ENCODE assay signal across 14 cellular contexts in the genomic region with DNA sequence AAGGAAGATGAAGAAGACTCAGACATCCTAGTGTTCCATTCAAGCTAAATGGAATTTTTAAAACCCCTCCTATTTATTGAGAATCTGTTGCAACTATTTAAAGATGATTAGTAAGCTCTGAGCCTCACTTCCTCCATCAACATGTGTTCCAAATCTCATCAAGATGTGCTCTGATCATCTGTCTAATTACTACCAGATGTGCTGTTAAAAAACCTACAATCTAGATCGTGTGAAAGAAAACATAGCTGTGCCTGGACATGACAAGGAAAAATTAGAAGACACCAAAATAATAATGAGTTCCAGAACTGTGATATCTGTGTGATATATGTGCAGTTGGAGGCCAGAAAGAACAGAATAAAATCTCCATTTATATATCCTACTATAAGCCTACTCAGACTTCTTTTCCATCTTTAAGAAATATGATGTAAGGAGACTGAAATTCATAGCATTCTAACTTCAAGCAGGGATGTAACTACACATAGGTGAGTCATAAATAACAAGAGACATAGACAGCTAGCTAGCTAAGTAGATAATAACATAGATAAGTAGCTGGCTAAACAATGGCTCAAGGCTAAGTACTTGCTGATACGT. TPM values are rescaled to one million over a fixed set of nuclear protein-coding genes. Genes with fewer than 3 reads are reported as not detected.
DNase-seq lines count a peak whose midpoint lies in the region; ATAC-seq, FAIRE-seq and TF ChIP-seq lines count a peak whose summit lies in the region.
"Had no signal": no experiment of that assay in that cellular context is flagged by ENCODE, and none has a peak within 500 bp of the region (broad histone marks: within the 10 kb centered on the region; RNA-seq: fewer than 3 reads in every experiment).

No MANE protein-coding gene starts in this region.

- no peak overlapping the region for H2AFZ ChIP-seq in smooth muscle cell (ENCODE audit: low read depth)

- H3K9ac ChIP-seq in SK-N-MC (ENCODE audit: insufficient read length) (no peak overlapping the region), smooth muscle cell (ENCODE audit: low read depth) (no peak overlapping the region)
- H3K9ac ChIP-seq: BLaER1 had no signal

- H3K36me3 ChIP-seq in SK-N-MC (ENCODE audit: insufficient read depth, low read length) (peaks cover 52% of the 10 kb centered on the region), smooth muscle cell (ENCODE audit: low read depth) (peaks cover 28% of the 10 kb centered on the region), pancreas (peaks cover 6 to 63% (median 41%) of the 10 kb centered on the region in 3 donors)

- H3K9me3 ChIP-seq in SK-N-MC (ENCODE audit: low read depth, low read length): no peaks in the 10 kb centered on the region
- H3K9me3 ChIP-seq in smooth muscle cell (replicated peaks; ENCODE audit: low read depth): no peaks in the 10 kb centered on the region
- no peaks in the 10 kb centered on the region for H3K9me3 ChIP-seq in pancreas
- H3K9me3 ChIP-seq: BLaER1, upper lobe of left lung had no signal

- H3K9me3 Mint-ChIP-seq in activated CD8-positive, alpha-beta T cell treated with anti-CD3 and anti-CD28 coated beads for 36 hours: no peaks in the 10 kb centered on the region
- no peaks in the 10 kb centered on the region for H3K9me3 Mint-ChIP-seq in activated CD8-positive, alpha-beta T cell treated with anti-CD3 and anti-CD28 coated beads, Interleukin-2, amount 10 ng/mL, durations not matched to agents 7 days and 5 days (ENCODE audit: insufficient read depth)
- H3K9me3 Mint-ChIP-seq: immature natural killer cell had no signal

- POLR2A ChIA-PET in activated CD8-positive, alpha-beta T cell treated with anti-CD3 and anti-CD28 coated beads for 36 hours (lab: Charles Lee): interaction anchor here (0.5 to 1.0 kb wide), 2 partner anchors 8 to 21 kb away, joined by 3 read pairs; partner anchors contain the start of gene LSM3
- POLR2A ChIA-PET in activated CD8-positive, alpha-beta T cell treated with anti-CD3 and anti-CD28 coated beads, Interleukin-2, amount 10 ng/mL, durations not matched to agents 7 days and 5 days (lab: Charles Lee): interaction anchor here (0.5 kb wide), 1 partner anchor 314 kb away, joined by 3 read pairs; no protein-coding TSS in a partner anchor

- H3F3A ChIP-seq in smooth muscle cell (ENCODE audit: low read depth): no peaks in the 10 kb centered on the region

- no peak overlapping the region for H3K4me3 Mint-ChIP-seq in activated CD8-positive, alpha-beta T cell treated with anti-CD3 and anti-CD28 coated beads for 36 hours
- no peak overlapping the region for H3K4me3 Mint-ChIP-seq in activated CD8-positive, alpha-beta T cell treated with anti-CD3 and anti-CD28 coated beads, Interleukin-2, amount 10 ng/mL, durations not matched to agents 7 days and 5 days
- H3K4me3 Mint-ChIP-seq: immature natural killer cell had no signal

- H3K27me3 Mint-ChIP-seq in activated CD8-positive, alpha-beta T cell treated with anti-CD3 and anti-CD28 coated beads for 36 hours: no peaks in the 10 kb centered on the region
- no peaks in the 10 kb centered on the region for H3K27me3 Mint-ChIP-seq in activated CD8-positive, alpha-beta T cell treated with anti-CD3 and anti-CD28 coated beads, Interleukin-2, amount 10 ng/mL, durations not matched to agents 7 days and 5 days (ENCODE audit: low read depth)

- H3K27ac ChIP-seq in SK-N-MC (peak overlapping the region; percentile 91), smooth muscle cell (ENCODE audit: low read depth) (peak overlapping the region; percentile 80), pancreas (no peak overlapping the region)
- H3K27ac ChIP-seq: BLaER1, upper lobe of left lung had no signal

- peak overlapping the region; percentile 11 for H3K27ac Mint-ChIP-seq in activated CD8-positive, alpha-beta T cell treated with anti-CD3 and anti-CD28 coated beads for 36 hours
- H3K27ac Mint-ChIP-seq in activated CD8-positive, alpha-beta T cell treated with anti-CD3 and anti-CD28 coated beads, Interleukin-2, amount 10 ng/mL, durations not matched to agents 7 days and 5 days: no peak overlapping the region

- intact Hi-C loops in activated CD8-positive, alpha-beta T cell treated with anti-CD3 and anti-CD28 coated beads for 36 hours (cut with micrococcal nuclease): no loop called here
- intact Hi-C loops in pancreas (cut with DNase I): no loop called here

- ATAC-seq in activated CD8-positive, alpha-beta T cell treated with anti-CD3 and anti-CD28 coated beads for 36 hours: no peak
- no peak for ATAC-seq in activated CD8-positive, alpha-beta T cell treated with anti-CD3 and anti-CD28 coated beads, Interleukin-2, amount 10 ng/mL, durations not matched to agents 7 days and 5 days
- ATAC-seq in pancreas: no peak
- ATAC-seq: HepG2 had no signal

- CTCF ChIA-PET in activated CD8-positive, alpha-beta T cell treated with anti-CD3 and anti-CD28 coated beads for 36 hours (lab: Charles Lee): interaction anchor here (1.0 to 1.4 kb wide), 4 partner anchors 12 to 33 kb away, joined by 3 to 4 read pairs (median 3); no protein-coding TSS in a partner anchor
- CTCF ChIA-PET in activated CD8-positive, alpha-beta T cell treated with anti-CD3 and anti-CD28 coated beads, Interleukin-2, amount 10 ng/mL, durations not matched to agents 7 days and 5 days (lab: Charles Lee): interaction anchor here (1.0 to 1.5 kb wide), 6 partner anchors 8 to 33 kb away, joined by 3 to 6 read pairs (median 3); partner anchors contain the start of genes LSM3 and XPC

- WGBS in smooth muscle cell (ENCODE audit: low lambda C conversion rate): 52% methylated on average over 2 of the region's 2 CpGs
- WGBS in pancreas, 2 donors: 58 to 69% methylated on average over 2 of the region's 2 CpGs

- H3K27me3 ChIP-seq in smooth muscle cell (ENCODE audit: low read depth) (no peaks in the 10 kb centered on the region), pancreas (no peaks in the 10 kb centered on the region)
- H3K27me3 ChIP-seq: BLaER1, upper lobe of left lung had no signal

- no peak for TF ChIP-seq CTCF in activated CD8-positive, alpha-beta T cell treated with anti-CD3 and anti-CD28 coated beads for 36 hours (IDR thresholded peaks at IDR 0.05)
- no peak for TF ChIP-seq CTCF in epithelial cell of esophagus (IDR thresholded peaks at IDR 0.05; ENCODE audit: insufficient read depth, low read depth, low read length, missing control alignments)
- TF ChIP-seq CTCF in smooth muscle cell (IDR thresholded peaks at IDR 0.05; ENCODE audit: borderline replicate concordance, insufficient read depth, poor library complexity, severe bottlenecking): no peak
- TF ChIP-seq CTCF in pancreas (IDR thresholded peaks at IDR 0.05): no peak

- no peak for DNase-seq in activated CD8-positive, alpha-beta T cell treated with anti-CD3 and anti-CD28 coated beads for 36 hours
- DNase-seq in activated CD8-positive, alpha-beta T cell treated with anti-CD3 and anti-CD28 coated beads, Interleukin-2, amount 10 ng/mL, durations not matched to agents 7 days and 5 days: no peak
- DNase-seq in SK-N-MC (ENCODE audit: low read depth, low spot score): no peak
- peak; percentile 58 for DNase-seq in epithelial cell of esophagus (ENCODE audit: low read depth)
- no peak for DNase-seq in smooth muscle cell (lab: John Stamatoyannopoulos, UW; ENCODE audit: unreplicated experiment)
- no peak for DNase-seq in effector CD8-positive, alpha-beta T cell (lab: John Stamatoyannopoulos, UW)
- no peak for DNase-seq in NCI-H2029 (lab: John Stamatoyannopoulos, UW)
- DNase-seq in pancreas: no peak
- DNase-seq: activated CD8-positive, alpha-beta memory T cell treated with anti-CD3 and anti-CD28 coated beads, Interleukin-2, amount 50 U/mL, for 4 hours; immature natural killer cell; NCI-H1417 treated with DMSO at 0.1 percent for 48 hours; upper lobe of left lung had no signal

- peaks cover 28% of the 10 kb centered on the region for H4K20me1 ChIP-seq in smooth muscle cell (ENCODE audit: low read depth)

- peaks cover 50% of the 10 kb centered on the region for H3K36me3 Mint-ChIP-seq in activated CD8-positive, alpha-beta T cell treated with anti-CD3 and anti-CD28 coated beads for 36 hours (ENCODE audit: low read depth)
- peaks cover 56% of the 10 kb centered on the region for H3K36me3 Mint-ChIP-seq in activated CD8-positive, alpha-beta T cell treated with anti-CD3 and anti-CD28 coated beads, Interleukin-2, amount 10 ng/mL, durations not matched to agents 7 days and 5 days (ENCODE audit: low read depth)

- H3K4me3 ChIP-seq in SK-N-MC (no peak overlapping the region), epithelial cell of esophagus (ENCODE audit: low read length) (no peak overlapping the region), smooth muscle cell (no peak overlapping the region), pancreas (no peak overlapping the region)
- H3K4me3 ChIP-seq: BLaER1, upper lobe of left lung had no signal

- H3K4me1 Mint-ChIP-seq in activated CD8-positive, alpha-beta T cell treated with anti-CD3 and anti-CD28 coated beads for 36 hours (ENCODE audit: low read depth): peaks cover 38% of the 10 kb centered on the region
- H3K4me1 Mint-ChIP-seq in activated CD8-positive, alpha-beta T cell treated with anti-CD3 and anti-CD28 coated beads, Interleukin-2, amount 10 ng/mL, durations not matched to agents 7 days and 5 days (ENCODE audit: low read depth): peaks cover 22% of the 10 kb centered on the region

- no peak overlapping the region for H3K4me2 ChIP-seq in smooth muscle cell
- H3K4me2 ChIP-seq: BLaER1 had no signal

- H3K79me2 ChIP-seq in smooth muscle cell (ENCODE audit: low read depth): peaks cover 23% of the 10 kb centered on the region

- FAIRE-seq in pancreas (lab: Jason Lieb, UNC): no peak
- FAIRE-seq: HepG2 had no signal

- H3K4me1 ChIP-seq in smooth muscle cell (ENCODE audit: low read depth): no peaks in the 10 kb centered on the region
- no peaks in the 10 kb centered on the region for H3K4me1 ChIP-seq in pancreas

RNA-seq across cellular contexts. Expression of gene XPC, which starts 7.7 kb away (rescaled TPM):
- 10 to 100 TPM; 23.5 to 24.8 TPM for total RNA-seq in activated CD8-positive, alpha-beta T cell treated with anti-CD3 and anti-CD28 coated beads for 36 hours
- total RNA-seq in activated CD8-positive, alpha-beta T cell treated with anti-CD3 and anti-CD28 coated beads, Interleukin-2, amount 10 ng/mL, durations not matched to agents 7 days and 5 days: 10 to 100 TPM; 29.4 to 31.6 TPM
- 20.9 and 31.1 TPM in 2 replicates for total RNA-seq in smooth muscle cell
- 23.8 and 28.1 TPM in 2 replicates for polyA plus RNA-seq in smooth muscle cell
- total RNA-seq in pancreas: 10 to 100 TPM; 14.2 to 29.9 (median 19.5) TPM
- 10 to 100 TPM; 17.2 to 26.7 TPM for polyA plus RNA-seq in pancreas

RNA-seq across cellular contexts. Expression of gene LSM3, which starts 8.0 kb away (rescaled TPM):
- 10 to 100 TPM; 20.0 to 20.5 TPM for total RNA-seq in activated CD8-positive, alpha-beta T cell treated with anti-CD3 and anti-CD28 coated beads for 36 hours
- total RNA-seq in activated CD8-positive, alpha-beta T cell treated with anti-CD3 and anti-CD28 coated beads, Interleukin-2, amount 10 ng/mL, durations not matched to agents 7 days and 5 days: 10 to 100 TPM; 19.2 to 20.2 TPM
- 18.3 and 22.6 TPM in 2 replicates for total RNA-seq in smooth muscle cell
- polyA plus RNA-seq in smooth muscle cell: 31.0 and 31.9 TPM in 2 replicates
- total RNA-seq in pancreas: 1 to 10 TPM; 3.2 to 5.0 (median 4.3) TPM
- polyA plus RNA-seq in pancreas: 1 to 10 TPM; 3.7 to 7.9 TPM

RNA-seq across cellular contexts. Expression of gene TMEM43, which starts 45.8 kb away (rescaled TPM):
- total RNA-seq in activated CD8-positive, alpha-beta T cell treated with anti-CD3 and anti-CD28 coated beads for 36 hours: 10 to 100 TPM; 19.7 to 20.2 TPM
- 10 to 100 TPM; 27.9 to 28.8 TPM for total RNA-seq in activated CD8-positive, alpha-beta T cell treated with anti-CD3 and anti-CD28 coated beads, Interleukin-2, amount 10 ng/mL, durations not matched to agents 7 days and 5 days
- total RNA-seq in smooth muscle cell (76.8 and 81.1 TPM in 2 replicates), pancreas (10 to 100 TPM; 11.2 to 31.2 (median 17.6) TPM)
- polyA plus RNA-seq in smooth muscle cell (59.0 and 60.1 TPM in 2 replicates), pancreas (10 to 100 TPM; 13.5 to 22.8 TPM)

RNA-seq across cellular contexts. Expression of gene CHCHD4, which starts 46.0 kb away (rescaled TPM):
- 10 to 100 TPM; 27.6 to 30.2 TPM for total RNA-seq in activated CD8-positive, alpha-beta T cell treated with anti-CD3 and anti-CD28 coated beads for 36 hours
- total RNA-seq in activated CD8-positive, alpha-beta T cell treated with anti-CD3 and anti-CD28 coated beads, Interleukin-2, amount 10 ng/mL, durations not matched to agents 7 days and 5 days: 10 to 100 TPM; 17.3 to 18.1 TPM
- total RNA-seq in smooth muscle cell (8.7 and 11.2 TPM in 2 replicates), pancreas (1 to 10 TPM; 3.2 to 6.0 (median 5.3) TPM)
- polyA plus RNA-seq in smooth muscle cell (9.5 and 12.0 TPM in 2 replicates), pancreas (1 to 10 TPM; 3.4 to 8.6 TPM)

Comparison
In these comparisons a context has a peak if more than half of its experiments do, and no peak if none do; other contexts are left out.
1. H3K27ac ChIP-seq: peak in SK-N-MC (single experiment) and smooth muscle cell (single experiment); none in pancreas (0 of 4).